In genomic region chr11:125276635-125277008, GRCh38 we compare ENCODE assay signal across 17 cellular contexts.
DNase-seq lines count a peak whose midpoint lies in the region; ATAC-seq and TF ChIP-seq lines count a peak whose summit lies in the region.
"Had no signal": no experiment of that assay in that cellular context is flagged by ENCODE, and none has a peak within 500 bp of the region (broad histone marks: within the 10 kb centered on the region; RNA-seq: fewer than 3 reads in every experiment).

No MANE protein-coding gene starts in this region.

- ATAC-seq in body of pancreas (peak; percentile 9), psoas muscle (no peak), lower lobe of right lung (no peak)
- ATAC-seq: GM12878, HCT116 had no signal

- H3K27ac ChIP-seq in SJCRH30 = 0 out of 2 replicates have a peak overlapping the region, but pooled peaks have one; percentile 1
- no peak overlapping the region for H3K27ac ChIP-seq in body of pancreas
- H3K27ac ChIP-seq in psoas muscle = no peak overlapping the region
- H3K27ac ChIP-seq in lower lobe of right lung = no peak overlapping the region
- H3K27ac ChIP-seq: C4-2B had no signal

- no peak overlapping the region for H3K4me3 ChIP-seq in SJCRH30
- H3K4me3 ChIP-seq in body of pancreas = no peak overlapping the region
- no peak overlapping the region for H3K4me3 ChIP-seq in psoas muscle
- H3K4me3 ChIP-seq in lower lobe of right lung = no peak overlapping the region
- H3K4me3 ChIP-seq: GM12878 had no signal

- no peaks in the 10 kb centered on the region for H3K9me3 ChIP-seq in SJCRH30 (replicated peaks)
- no peaks in the 10 kb centered on the region for H3K9me3 ChIP-seq in body of pancreas
- H3K9me3 ChIP-seq in psoas muscle = no peaks in the 10 kb centered on the region
- no peaks in the 10 kb centered on the region for H3K9me3 ChIP-seq in lower lobe of right lung

- no peak for TF ChIP-seq POLR2A in body of pancreas (IDR thresholded peaks at IDR 0.05)

- DNase-seq in DMS79 treated with DMSO at 0.1 percent for 48 hours (lab: John Stamatoyannopoulos, UW) (peak; percentile 86), SJCRH30 (no peak), body of pancreas (no peak), psoas muscle (no peak), activated gamma-delta T cell treated with Interleukin-2 at 50 U/mL for 16 hours (no peak), HuH-7 (ENCODE audit: low spot score) (no peak), lower lobe of right lung (no peak)
- DNase-seq: AML-193; CD4-positive, alpha-beta memory T cell; DMS153; DND-41; GOT3; H7; HFFc6 had no signal

- TF ChIP-seq CTCF in body of pancreas (IDR thresholded peaks at IDR 0.05) (no peak), psoas muscle (IDR thresholded peaks at IDR 0.05) (no peak), lower lobe of right lung (IDR thresholded peaks at IDR 0.05) (no peak)

- H3K27me3 ChIP-seq in SJCRH30 (no peaks in the 10 kb centered on the region), body of pancreas (no peaks in the 10 kb centered on the region), psoas muscle (ENCODE audit: insufficient read depth in 3 of 3, low read length in 2 of 3) (no peaks in the 10 kb centered on the region), lower lobe of right lung (ENCODE audit: low read depth) (no peaks in the 10 kb centered on the region)

- peaks cover 36% of the 10 kb centered on the region for H3K4me1 ChIP-seq in SJCRH30
- peaks cover 25% of the 10 kb centered on the region for H3K4me1 ChIP-seq in body of pancreas
- peaks cover 5% of the 10 kb centered on the region for H3K4me1 ChIP-seq in psoas muscle
- H3K4me1 ChIP-seq in lower lobe of right lung = peaks cover 6% of the 10 kb centered on the region

- intact Hi-C loops in body of pancreas (cut with DNase I) (no loop called here), psoas muscle (cut with DNase I) (no loop called here), lower lobe of right lung (cut with DNase I) (no loop called here)

- no peaks in the 10 kb centered on the region for H3K36me3 ChIP-seq in SJCRH30
- no peaks in the 10 kb centered on the region for H3K36me3 ChIP-seq in body of pancreas (replicated peaks in 1 of 2; ENCODE audit: insufficient read depth in 1 of 2, low read depth in 2 of 2)
- H3K36me3 ChIP-seq in psoas muscle (ENCODE audit: insufficient read depth in 1 of 2, low read depth in 1 of 2) = no peaks in the 10 kb centered on the region
- H3K36me3 ChIP-seq in lower lobe of right lung = no peaks in the 10 kb centered on the region
